In the genomic region with DNA sequence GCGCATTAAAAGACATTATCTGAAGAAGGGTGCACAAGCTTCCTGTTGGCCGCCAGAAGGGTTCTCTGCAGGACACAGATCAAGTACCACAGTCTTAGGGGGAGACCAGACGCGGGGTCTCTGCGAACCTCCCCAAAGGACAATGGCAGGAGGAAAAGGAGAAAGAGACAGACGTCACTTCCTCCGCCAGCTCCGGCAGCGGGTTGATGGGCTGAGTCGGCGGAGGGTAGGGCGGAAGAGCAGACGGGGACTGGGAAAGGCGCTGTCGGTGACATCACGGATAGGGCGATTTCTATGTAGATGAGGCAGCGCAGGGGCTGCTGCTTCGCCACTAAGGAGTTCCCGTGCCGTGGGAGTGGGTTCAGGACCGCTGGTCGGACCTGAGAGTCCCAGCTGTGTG, we compare ENCODE assay signal across 8 cellular contexts. TPM values are rescaled to one million over a fixed set of nuclear protein-coding genes. Genes with fewer than 3 reads are reported as not detected.
DNase-seq lines count a peak whose midpoint lies in the region; ATAC-seq and TF ChIP-seq lines count a peak whose summit lies in the region.
"Not testable (repeated sequence)": the region's sequence is repeated elsewhere in the genome, so short reads cannot be mapped to it uniquely, and the experiment has no call there.

No MANE protein-coding gene starts in this region.

- ATAC-seq in GM18505 (IDR thresholded peaks at IDR 0.05; ENCODE audit: unreplicated experiment) = peak; percentile 45
- ATAC-seq in HG03432 (IDR thresholded peaks at IDR 0.05; ENCODE audit: unreplicated experiment) = peak; percentile 61

- H3K4me1 Mint-ChIP-seq in brain = not testable (repeated sequence)

- H3K27ac Mint-ChIP-seq in brain = peak overlapping the region in 4 of 5 experiments; percentile 31 to 98 (median 88)

- peak; percentile 94 for DNase-seq in NCI-H526 treated with DMSO at 0.1 percent for 48 hours (lab: John Stamatoyannopoulos, UW)
- DNase-seq in activated CD4-positive, CD25-positive, alpha-beta regulatory T cell treated with anti-CD3 and anti-CD28 coated beads, Interleukin-2, amount 50 U/mL, for 72 hours = peak; percentile 77
- DNase-seq in hepatocyte (ENCODE audit: low spot score) = peak; percentile 89
- peak; percentile 77 for DNase-seq in renal cortical epithelial cell (ENCODE audit: low read depth)
- peak; percentile 81 to 86 for DNase-seq in thyroid gland

- H4K20me1 ChIP-seq in hepatocyte (ENCODE audit: insufficient read depth, poor library complexity, severe bottlenecking) = not testable (repeated sequence)

- H3K9me3 Mint-ChIP-seq in brain = not testable (repeated sequence)

- H3K27me3 ChIP-seq in hepatocyte, thyroid gland: not testable (repeated sequence)

- H3K27ac ChIP-seq in hepatocyte = peak overlapping the region; percentile 84
- H3K27ac ChIP-seq in thyroid gland = peak overlapping the region in 1 of 3 donors; percentile 85

- peak overlapping the region; percentile 43 for H2AFZ ChIP-seq in hepatocyte

- not testable (repeated sequence) for TF ChIP-seq CTCF in brain (conservative IDR thresholded peaks at IDR 0.05); hepatocyte (IDR thresholded peaks at IDR 0.05; ENCODE audit: poor library complexity); thyroid gland (IDR thresholded peaks at IDR 0.05)

- not testable (repeated sequence) for H3K36me3 Mint-ChIP-seq in brain

- WGBS in hepatocyte (ENCODE audit: low lambda C conversion rate, missing lambda C conversion rate) = 5% methylated on average over 16 of the region's 23 CpGs
- 3 to 4% methylated on average over 9 to 17 of the region's 23 CpGs for WGBS in thyroid gland, 2 donors

- H3K4me3 Mint-ChIP-seq in brain = peak overlapping the region; percentile 59 to 93 (median 81)

- intact Hi-C loops in thyroid gland (cut with DNase I) = not testable (repeated sequence)

- not testable (repeated sequence) for H3K36me3 ChIP-seq in hepatocyte (replicated peaks; ENCODE audit: insufficient read depth, low read depth); thyroid gland

- not testable (repeated sequence) for H3K27me3 Mint-ChIP-seq in brain

- H3K4me3 ChIP-seq in hepatocyte = not testable (repeated sequence)
- H3K4me3 ChIP-seq in thyroid gland (replicated peaks in 1 of 3) = peak overlapping the region in 1 of 3 donors; percentile 17

- H3K79me2 ChIP-seq in hepatocyte = not testable (repeated sequence)

- not testable (repeated sequence) for H3K9me3 ChIP-seq in hepatocyte (ENCODE audit: low read depth); thyroid gland

- H3K9me2 ChIP-seq in hepatocyte (replicated peaks; ENCODE audit: insufficient read depth) = not testable (repeated sequence)

- H3K4me1 ChIP-seq in hepatocyte (ENCODE audit: insufficient read depth); thyroid gland: not testable (repeated sequence)

- peak overlapping the region; percentile 66 for H3K4me2 ChIP-seq in hepatocyte

- not testable (repeated sequence) for TF ChIP-seq POLR2A in GM18505 (IDR thresholded peaks at IDR 0.05; ENCODE audit: borderline replicate concordance, extremely low read depth, insufficient read depth, insufficient read length); thyroid gland (IDR thresholded peaks at IDR 0.05)

RNA-seq across cellular contexts. Expression of a gene that starts 39.0 kb away (rescaled TPM):
- polyA plus RNA-seq in brain (ENCODE audit: insufficient read depth, low read depth, low replicate concordance) (not detected), hepatocyte (0.10 TPM in 1 of 2 replicates, not detected in the other)
- total RNA-seq in hepatocyte (0.07 TPM in 1 of 2 replicates, not detected in the other), renal cortical epithelial cell (not detected in 2 replicates), thyroid gland (under 1 TPM in 2 of 4 donors, not detected in 2; 0.11 to 0.17 TPM)
